Comparison of ENCODE assay signal across 7 cellular contexts in genomic region chr12:51986834-51987233, GRCh38.
"Had no signal": no experiment of that assay in that cellular context is flagged by ENCODE, and none has a peak within 500 bp of the region (broad histone marks: within the 10 kb centered on the region; RNA-seq: fewer than 3 reads in every experiment).

No MANE protein-coding gene starts in this region.

- H3K4me3 Mint-ChIP-seq: IgD-negative memory B cell had no signal

- H3K27ac Mint-ChIP-seq: IgD-negative memory B cell had no signal

- H3K27me3 Mint-ChIP-seq: IgD-negative memory B cell had no signal

- H3K9me3 Mint-ChIP-seq: IgD-negative memory B cell had no signal

- H3K4me3 ChIP-seq: K562 had no signal

- H3K27ac ChIP-seq: HL-60 had no signal

- H3K4me1 Mint-ChIP-seq: IgD-negative memory B cell had no signal

- ATAC-seq: HepG2, K562 had no signal

- DNase-seq: IMR-90, KBM-7, KG1 had no signal
